Comparison of ENCODE assay signal across 22 cellular contexts in the genomic region with DNA sequence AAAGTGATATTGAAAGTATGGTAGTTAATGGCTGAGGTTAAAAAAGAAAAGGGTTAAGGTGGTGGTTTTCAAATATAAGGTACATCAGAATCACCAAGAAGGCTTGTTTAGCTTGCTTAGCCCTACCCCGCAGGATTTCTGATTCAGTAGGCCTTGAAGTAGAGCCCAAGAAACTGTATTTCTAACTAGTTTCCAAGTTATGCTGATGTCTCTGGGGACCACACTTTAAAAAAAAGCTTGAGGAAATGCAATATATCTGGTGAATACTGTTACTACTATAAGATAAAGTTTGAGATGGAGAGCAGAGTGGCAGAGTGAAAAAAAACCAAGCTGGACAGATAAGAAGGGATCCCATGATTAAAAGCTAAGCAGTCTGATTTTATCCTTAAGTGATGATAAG. TPM values are rescaled to one million over a fixed set of nuclear protein-coding genes. Genes with fewer than 3 reads are reported as not detected.
DNase-seq lines count a peak whose midpoint lies in the region; ATAC-seq, FAIRE-seq and TF ChIP-seq lines count a peak whose summit lies in the region.
"Had no signal": no experiment of that assay in that cellular context is flagged by ENCODE, and none has a peak within 500 bp of the region (broad histone marks: within the 10 kb centered on the region; RNA-seq: fewer than 3 reads in every experiment).

No MANE protein-coding gene starts in this region.

- peak overlapping the region; percentile 52 for H3K27ac Mint-ChIP-seq in activated T-cell treated with anti-CD3 and anti-CD28 coated beads, Interleukin-2, amount 50 U/mL, for 72 hours
- H3K27ac Mint-ChIP-seq in central memory CD8-positive, alpha-beta T cell (ENCODE audit: low read depth): peak overlapping the region; percentile 58
- peak overlapping the region; percentile 11 for H3K27ac Mint-ChIP-seq in nephron progenitor cell
- H3K27ac Mint-ChIP-seq: activated CD4-positive, alpha-beta T cell treated with anti-CD3 and anti-CD28 coated beads, Interleukin-2, amount 10 ng/mL, durations not matched to agents 24 days and 14 days had no signal

- peaks cover 0 to 4% of the 10 kb centered on the region in 2 donors for H3K36me3 Mint-ChIP-seq in activated T-cell treated with anti-CD3 and anti-CD28 coated beads, Interleukin-2, amount 50 U/mL, for 72 hours (ENCODE audit: insufficient read depth in 2 of 2)
- H3K36me3 Mint-ChIP-seq in activated T-cell treated with anti-CD3 and anti-CD28 coated beads, Interleukin-2, amount 50 U/mL, for 4 hours (ENCODE audit: insufficient read depth): peaks cover 22% of the 10 kb centered on the region
- peaks cover 11% of the 10 kb centered on the region for H3K36me3 Mint-ChIP-seq in central memory CD8-positive, alpha-beta T cell (ENCODE audit: insufficient read depth)
- peaks cover 40% of the 10 kb centered on the region for H3K36me3 Mint-ChIP-seq in nephron progenitor cell (ENCODE audit: low read depth)

- H3K9me3 Mint-ChIP-seq in activated T-cell treated with anti-CD3 and anti-CD28 coated beads, Interleukin-2, amount 50 U/mL, for 72 hours: no peaks in the 10 kb centered on the region
- H3K9me3 Mint-ChIP-seq in activated T-cell treated with anti-CD3 and anti-CD28 coated beads, Interleukin-2, amount 50 U/mL, for 4 hours: no peaks in the 10 kb centered on the region
- no peaks in the 10 kb centered on the region for H3K9me3 Mint-ChIP-seq in central memory CD8-positive, alpha-beta T cell
- no peaks in the 10 kb centered on the region for H3K9me3 Mint-ChIP-seq in nephron progenitor cell
- H3K9me3 Mint-ChIP-seq: activated CD4-positive, alpha-beta T cell treated with anti-CD3 and anti-CD28 coated beads, Interleukin-2, amount 10 ng/mL, durations not matched to agents 24 days and 14 days had no signal

- no peak for TF ChIP-seq POLR2A in GM12891 (IDR thresholded peaks at IDR 0.05; ENCODE audit: low read depth, low read length)

- no peak overlapping the region for H3K4me3 Mint-ChIP-seq in activated T-cell treated with anti-CD3 and anti-CD28 coated beads, Interleukin-2, amount 50 U/mL, for 72 hours
- no peak overlapping the region for H3K4me3 Mint-ChIP-seq in activated T-cell treated with anti-CD3 and anti-CD28 coated beads, Interleukin-2, amount 50 U/mL, for 4 hours
- no peak overlapping the region for H3K4me3 Mint-ChIP-seq in central memory CD8-positive, alpha-beta T cell
- H3K4me3 Mint-ChIP-seq in nephron progenitor cell: no peak overlapping the region
- H3K4me3 Mint-ChIP-seq: activated CD4-positive, alpha-beta T cell treated with anti-CD3 and anti-CD28 coated beads, Interleukin-2, amount 10 ng/mL, durations not matched to agents 24 days and 14 days had no signal

- H3K4me1 Mint-ChIP-seq in activated T-cell treated with anti-CD3 and anti-CD28 coated beads, Interleukin-2, amount 50 U/mL, for 72 hours (ENCODE audit: low read depth): peaks cover 19% of the 10 kb centered on the region
- H3K4me1 Mint-ChIP-seq in activated T-cell treated with anti-CD3 and anti-CD28 coated beads, Interleukin-2, amount 50 U/mL, for 4 hours (ENCODE audit: low read depth): peaks cover 21% of the 10 kb centered on the region
- H3K4me1 Mint-ChIP-seq in central memory CD8-positive, alpha-beta T cell: peaks cover 18% of the 10 kb centered on the region
- no peaks in the 10 kb centered on the region for H3K4me1 Mint-ChIP-seq in nephron progenitor cell

- no peak for DNase-seq in activated T-cell treated with anti-CD3 and anti-CD28 coated beads, Interleukin-2, amount 50 U/mL, for 72 hours
- no peak for DNase-seq in activated T-cell treated with anti-CD3 and anti-CD28 coated beads, Interleukin-2, amount 50 U/mL, for 4 hours
- DNase-seq in central memory CD8-positive, alpha-beta T cell (ENCODE audit: low spot score in 2 of 2): no peak
- DNase-seq in nephron progenitor cell (no peak), GM12891 (ENCODE audit: insufficient read length, low spot score) (no peak), DMS53 (lab: John Stamatoyannopoulos, UW) (no peak)
- no peak for DNase-seq in effector CD8-positive, alpha-beta T cell (lab: John Stamatoyannopoulos, UW)
- DNase-seq: activated CD4-positive, alpha-beta T cell treated with anti-CD3 and anti-CD28 coated beads, Interleukin-2, amount 10 ng/mL, durations not matched to agents 24 days and 14 days; activated gamma-delta T cell; amygdala; esophagus squamous epithelium; GDM1; KBM-7; NCI-H187; OCI-M1; psoas muscle; SHP77; stimulated activated CD4-positive, alpha-beta T cell treated with anti-CD3 and anti-CD28 coated beads, Interleukin-4, amount 100 ng/mL, for 1 hour had no signal

- no peak for TF ChIP-seq CTCF in nephron progenitor cell (IDR thresholded peaks at IDR 0.05)

- no peak for FAIRE-seq in GM12891 (lab: Jason Lieb, UNC)
- FAIRE-seq: A204.1, H1, small intestine had no signal

- H3K27me3 Mint-ChIP-seq in activated T-cell treated with anti-CD3 and anti-CD28 coated beads, Interleukin-2, amount 50 U/mL, for 72 hours (ENCODE audit: low read depth): no peaks in the 10 kb centered on the region
- H3K27me3 Mint-ChIP-seq in activated T-cell treated with anti-CD3 and anti-CD28 coated beads, Interleukin-2, amount 50 U/mL, for 4 hours (ENCODE audit: low read depth): no peaks in the 10 kb centered on the region
- H3K27me3 Mint-ChIP-seq in central memory CD8-positive, alpha-beta T cell: no peaks in the 10 kb centered on the region
- no peaks in the 10 kb centered on the region for H3K27me3 Mint-ChIP-seq in nephron progenitor cell (ENCODE audit: low read depth, poor library complexity)
- H3K27me3 Mint-ChIP-seq: activated CD4-positive, alpha-beta T cell treated with anti-CD3 and anti-CD28 coated beads, Interleukin-2, amount 10 ng/mL, durations not matched to agents 24 days and 14 days had no signal

- no peak for ATAC-seq in activated T-cell treated with anti-CD3 and anti-CD28 coated beads, Interleukin-2, amount 50 U/mL, for 72 hours (replicated peaks in 1 of 2)
- ATAC-seq in activated T-cell treated with anti-CD3 and anti-CD28 coated beads, Interleukin-2, amount 50 U/mL, for 4 hours: no peak
- ATAC-seq in HG03196 (IDR thresholded peaks at IDR 0.05; ENCODE audit: unreplicated experiment): peak; percentile 59
- no peak for ATAC-seq in central memory CD8-positive, alpha-beta T cell (replicated peaks; ENCODE audit: extremely low read depth, poor library complexity, severe bottlenecking)
- ATAC-seq: psoas muscle had no signal

TF ChIP-seq in GM12891, 5 proteins besides CTCF, POLR2A, EP300 and RAD21:
- TF ChIP-seq TAF1 (IDR thresholded peaks at IDR 0.05; ENCODE audit: low read depth, low read length) (no peak), SPI1 (IDR thresholded peaks at IDR 0.05; ENCODE audit: low read depth, low read length) (no peak), POLR2AphosphoS5 (IDR thresholded peaks at IDR 0.05; ENCODE audit: low read depth, low read length) (no peak)

RNA-seq across cellular contexts. Expression of gene GXYLT1, which starts 18.3 kb away (rescaled TPM):
- 1 to 10 TPM; 7.2 to 8.4 TPM for total RNA-seq in activated T-cell treated with anti-CD3 and anti-CD28 coated beads, Interleukin-2, amount 50 U/mL, for 72 hours
- total RNA-seq in activated T-cell treated with anti-CD3 and anti-CD28 coated beads, Interleukin-2, amount 50 U/mL, for 4 hours: 1 to 10 TPM; 7.3 to 8.7 (median 8.0) TPM
- 3.5 TPM for polyA plus RNA-seq in GM12891 (2012; ENCODE audit: low read depth, missing spikeins)
